ENCODE assay signal across 22 cellular contexts in genomic region chr5:103514381-103514780, GRCh38. TPM values are rescaled to one million over a fixed set of nuclear protein-coding genes. Genes with fewer than 3 reads are reported as not detected.
DNase-seq lines count a peak whose midpoint lies in the region; ATAC-seq, FAIRE-seq and TF ChIP-seq lines count a peak whose summit lies in the region.
"Had no signal": no experiment of that assay in that cellular context is flagged by ENCODE, and none has a peak within 500 bp of the region (broad histone marks: within the 10 kb centered on the region; RNA-seq: fewer than 3 reads in every experiment).

No MANE protein-coding gene starts in this region.

- no peak overlapping the region for H3K14ac ChIP-seq in neuronal stem cell (ENCODE audit: low read length)

- H3K27me3 ChIP-seq in GM23338 (ENCODE audit: insufficient read depth): no peaks in the 10 kb centered on the region
- H3K27me3 ChIP-seq in neuronal stem cell (ENCODE audit: control insufficient read depth in 3 of 3, insufficient read depth in 3 of 3, low read depth in 1 of 3, low read length in 3 of 3): no peaks in the 10 kb centered on the region
- H3K27me3 ChIP-seq in HepG2 (ENCODE audit: control insufficient read depth in 1 of 2, insufficient read depth in 2 of 2, low read length in 2 of 2): no peaks in the 10 kb centered on the region

- no peak overlapping the region for H4K8ac ChIP-seq in neuronal stem cell (ENCODE audit: low read depth, low read length)

- H4K91ac ChIP-seq in neuronal stem cell (ENCODE audit: low read depth, low read length, poor library complexity): no peak overlapping the region

- H3K9me3 Mint-ChIP-seq in GM23338: no peaks in the 10 kb centered on the region
- H3K9me3 Mint-ChIP-seq: CD4-positive, alpha-beta T cell; IgD-negative memory B cell had no signal

- H2BK15ac ChIP-seq in neuronal stem cell (ENCODE audit: low read length): no peak overlapping the region

- WGBS in neuronal stem cell (ENCODE audit: extremely low coverage in 2 of 2, insufficient read length in 2 of 2, insufficient replicate concordance in 1 of 2), 2 donors: no CpG with 5 or more reads among the region's 1 CpG
- 94% methylated on average over 1 of the region's 1 CpG for WGBS in HepG2 (ENCODE audit: low lambda C conversion rate)

- H3K9ac ChIP-seq in neuronal stem cell (ENCODE audit: low read depth, low read length, poor library complexity) (no peak overlapping the region), HepG2 (ENCODE audit: insufficient read depth, low read depth, low read length) (no peak overlapping the region)
- H3K9ac ChIP-seq: GM23248 had no signal

- H3K4me3 Mint-ChIP-seq in GM23338: no peak overlapping the region
- H3K4me3 Mint-ChIP-seq: CD4-positive, alpha-beta T cell; IgD-negative memory B cell had no signal

- no peak for DNase-seq in GM23338 (ENCODE audit: low spot score)
- peak; percentile 19 for DNase-seq in astrocyte of the hippocampus (ENCODE audit: low read depth, low spot score)
- peak; percentile 35 for DNase-seq in kidney tubule cell (ENCODE audit: low spot score)
- no peak for DNase-seq in neuronal stem cell (ENCODE audit: low spot score)
- no peak for DNase-seq in ecto neural progenitor cell (ENCODE audit: low spot score)
- no peak for DNase-seq in activated T-cell treated with anti-CD3 and anti-CD28 coated beads, Interleukin-2, amount 50 U/mL, for 48 hours
- DNase-seq in HepG2 (ENCODE audit: low spot score): no peak
- DNase-seq: AML-193; Caco-2; CD4-positive, alpha-beta T cell; DMS153; DMS79; GDM1; GM23248; HCEC 1CT had no signal

- intact Hi-C loops in HepG2 (cut with micrococcal nuclease; ENCODE audit: unreplicated experiment): no loop called here

- no peak; the same call in 2 of the 3 replicates for ATAC-seq in GM23338
- no peak for ATAC-seq in GM21528 (IDR thresholded peaks at IDR 0.05; ENCODE audit: low FRiP score, unreplicated experiment)
- ATAC-seq in HepG2: no peak
- ATAC-seq: A549 had no signal

- H3K27me3 Mint-ChIP-seq in GM23338 (ENCODE audit: insufficient read depth, low read depth, poor library complexity): peaks cover 1% of the 10 kb centered on the region
- H3K27me3 Mint-ChIP-seq: CD4-positive, alpha-beta T cell; IgD-negative memory B cell had no signal

- TF ChIP-seq POLR2A in HepG2 (IDR thresholded peaks at IDR 0.05; ENCODE audit: insufficient read depth in 1 of 2, low read depth in 2 of 2, low read length in 2 of 2): no peak

- H3K18ac ChIP-seq in neuronal stem cell (ENCODE audit: low read length): no peak overlapping the region

- no peak overlapping the region for H2BK12ac ChIP-seq in neuronal stem cell (ENCODE audit: low read length)

- H3K4me3 ChIP-seq in GM23338: no peak overlapping the region; the same call in 1 of the 2 replicates
- H3K4me3 ChIP-seq in neuronal stem cell (ENCODE audit: low read length in 2 of 2): no peak overlapping the region
- no peak overlapping the region for H3K4me3 ChIP-seq in HepG2 (replicated peaks in 1 of 3; ENCODE audit: insufficient read depth in 1 of 3, low read depth in 2 of 3, low read length in 3 of 3)
- H3K4me3 ChIP-seq: A549, GM23248 had no signal

- H2BK120ac ChIP-seq in neuronal stem cell (ENCODE audit: low read depth, low read length): no peak overlapping the region

- H3K9me2 ChIP-seq in GM23338 (ENCODE audit: insufficient read depth): no peaks in the 10 kb centered on the region

- H3K79me1 ChIP-seq in neuronal stem cell (ENCODE audit: low read depth, low read length): no peaks in the 10 kb centered on the region

- H3F3A ChIP-seq in GM23338 (replicated peaks; ENCODE audit: low read depth): no peaks in the 10 kb centered on the region

- no peak for FAIRE-seq in HepG2 (lab: Jason Lieb, UNC)
- FAIRE-seq: A549, H54 had no signal

- TF ChIP-seq EP300 in HepG2 (IDR thresholded peaks at IDR 0.05; ENCODE audit: low read depth in 2 of 2, low read length in 2 of 2): no peak
- TF ChIP-seq EP300 in HepG2 (CRISPR knock-in tag; IDR thresholded peaks at IDR 0.05; ENCODE audit: borderline replicate concordance): no peak

- no peaks in the 10 kb centered on the region for H3K36me3 Mint-ChIP-seq in GM23338 (ENCODE audit: low read depth)
- H3K36me3 Mint-ChIP-seq: IgD-negative memory B cell had no signal

- no peak overlapping the region for H2BK5ac ChIP-seq in neuronal stem cell (ENCODE audit: low read length)

- peaks cover 10% of the 10 kb centered on the region; the same call in 2 of the 3 replicates for H3K4me1 Mint-ChIP-seq in GM23338
- H3K4me1 Mint-ChIP-seq: IgD-negative memory B cell had no signal

- no peaks in the 10 kb centered on the region for H3K36me3 ChIP-seq in GM23338 (ENCODE audit: insufficient read depth)
- H3K36me3 ChIP-seq in neuronal stem cell (replicated peaks in 1 of 2; ENCODE audit: control insufficient read depth in 2 of 2, insufficient read depth in 2 of 2, low read length in 2 of 2): no peaks in the 10 kb centered on the region
- no peaks in the 10 kb centered on the region for H3K36me3 ChIP-seq in HepG2 (replicated peaks in 1 of 2; ENCODE audit: control insufficient read depth in 1 of 2, insufficient read depth in 2 of 2, low read length in 2 of 2)

- in situ Hi-C loops in HepG2 (cut with HindIII; ENCODE audit: extremely low pct_ligation_motif_present, low pct_unique_long_range_greater_than_20kb): no loop called here

- H3K4me2 ChIP-seq in GM23338 (no peak overlapping the region; the same call in 1 of the 2 replicates), neuronal stem cell (ENCODE audit: insufficient read depth, low read length, poor library complexity, severe bottlenecking) (no peak overlapping the region), HepG2 (ENCODE audit: low read depth, low read length) (no peak overlapping the region)
- H3K4me2 ChIP-seq: A549 had no signal

- H3K79me2 ChIP-seq in GM23338 (replicated peaks; ENCODE audit: insufficient read depth) (no peaks in the 10 kb centered on the region), HepG2 (ENCODE audit: insufficient read depth, low read length) (no peaks in the 10 kb centered on the region)

- H3K9me3 ChIP-seq in neuronal stem cell (replicated peaks in 1 of 2; ENCODE audit: control insufficient read depth in 2 of 2, insufficient read depth in 1 of 2, low read depth in 1 of 2, low read length in 2 of 2) (no peaks in the 10 kb centered on the region), HepG2 (ENCODE audit: low read length) (no peaks in the 10 kb centered on the region)
- H3K9me3 ChIP-seq: A549, Caco-2 had no signal

- CTCF ChIA-PET in HepG2 (lab: Yijun Ruan, JAX; ENCODE audit: low intra/inter-chr PET ratio, low total read pairs): no interaction called here

- H3K27ac Mint-ChIP-seq in GM23338: peak overlapping the region; percentile 48; the same call in 1 of the 2 replicates
- H3K27ac Mint-ChIP-seq: CD4-positive, alpha-beta T cell; IgD-negative memory B cell had no signal

- TF ChIP-seq RAD21 in HepG2 (CRISPR knock-in tag; IDR thresholded peaks at IDR 0.05): no peak

- TF ChIP-seq CTCF in GM23338 (conservative IDR thresholded peaks at IDR 0.05; ENCODE audit: low read depth in 2 of 2) (no peak), HepG2 (CRISPR knock-in tag; IDR thresholded peaks at IDR 0.05) (no peak)

- H3K4me1 ChIP-seq in GM23338 (ENCODE audit: insufficient read depth) (peaks cover 13% of the 10 kb centered on the region), neuronal stem cell (ENCODE audit: control insufficient read depth in 2 of 2, insufficient read depth in 1 of 2, low read depth in 1 of 2, low read length in 2 of 2) (peaks cover 0 to 13% of the 10 kb centered on the region in 2 donors), HepG2 (ENCODE audit: insufficient read depth, low read length) (peaks cover 9% of the 10 kb centered on the region)

- no peak overlapping the region for H2AK5ac ChIP-seq in neuronal stem cell (ENCODE audit: low read depth, low read length)

- H3K27ac ChIP-seq in GM23338 (ENCODE audit: low read depth): no peak overlapping the region
- no peak overlapping the region for H3K27ac ChIP-seq in neuronal stem cell (replicated peaks; ENCODE audit: low read length)
- H3K27ac ChIP-seq in HepG2 (ENCODE audit: extremely low read length, insufficient read depth, low read length): no peak overlapping the region
- H3K27ac ChIP-seq: 22Rv1, A549, C4-2B, GM23248, HL-60 had no signal

- no peak overlapping the region for H3K23ac ChIP-seq in neuronal stem cell (ENCODE audit: low read depth, low read length, poor library complexity)

- H3K4ac ChIP-seq in neuronal stem cell (ENCODE audit: low read length): no peak overlapping the region

- POLR2A ChIA-PET in HepG2 (lab: Yijun Ruan, JAX): no interaction called here

- no peak overlapping the region for H2AFZ ChIP-seq in GM23338
- peak overlapping the region; percentile 20 for H2AFZ ChIP-seq in neuronal stem cell (ENCODE audit: low read length)
- no peak overlapping the region for H2AFZ ChIP-seq in HepG2 (ENCODE audit: low read length)

- H4K20me1 ChIP-seq in GM23338 (replicated peaks; ENCODE audit: insufficient read depth) (no peaks in the 10 kb centered on the region), HepG2 (ENCODE audit: insufficient read depth, low read length) (no peaks in the 10 kb centered on the region)

- BruUV-seq in HepG2 (replicated peaks; lab: Mats Ljungman, UMichigan): no TSS peak

RNA-seq across cellular contexts. Expression of gene NUDT12, which starts 48.2 kb away (rescaled TPM):
- 12.8 and 16.8 TPM in 2 replicates for total RNA-seq in GM23338 (2014; rRNA removed; shearing (Covaris generic))
- polyA plus RNA-seq in GM23338 (2016; fragmentation: Nextera tagmentation; extraction: Ambion mirVana) (9.3 and 11.5 TPM in 2 replicates), HepG2 (2011; rRNA removed) (2.3 and 2.4 TPM in 2 replicates)
- polyA plus RNA-seq in neuronal stem cell (2013, experiment 1 of 2): 18.7 TPM
- polyA plus RNA-seq in neuronal stem cell (2013, experiment 2 of 2): 18.4 TPM
- 5.4 and 6.3 TPM in 2 replicates for total RNA-seq in HepG2 (2016; rRNA removed; fragmentation: Illumina TruSeq; extraction: Trizol)
- total RNA-seq in HepG2 (2016; cell fraction: cytosol; rRNA removed; fragmentation: Illumina TruSeq; extraction: Trizol; ENCODE audit: low read depth): 0.40 and 0.44 TPM in 2 replicates
- 4.6 and 6.1 TPM in 2 replicates for total RNA-seq in HepG2 (2016; cell fraction: insoluble cytoplasmic fraction; rRNA removed; fragmentation: Illumina TruSeq; extraction: Trizol)
- 0.62 and 1.2 TPM in 2 replicates for total RNA-seq in HepG2 (2016; cell fraction: membrane; rRNA removed; fragmentation: Illumina TruSeq; extraction: Trizol)
- 5.1 and 5.8 TPM in 2 replicates for total RNA-seq in HepG2 (2016; cell fraction: nucleus; rRNA removed; fragmentation: Illumina TruSeq; extraction: Trizol)
- polyA plus RNA-seq in HepG2 (2011; cell fraction: cytosol; rRNA removed): 0.43 and 1.1 TPM in 2 replicates
- polyA plus RNA-seq in HepG2 (2011; cell fraction: nucleus; rRNA removed): 2.7 and 3.7 TPM in 2 replicates
- 2.0 and 2.5 TPM in 2 replicates for polyA plus RNA-seq in HepG2 (2012)
- 0.16 and 0.23 TPM in 2 replicates for polyA plus RNA-seq in HepG2 (2016; cell fraction: cytosol; fragmentation: Illumina TruSeq; extraction: Trizol; ENCODE audit: low read depth)
- 4.1 and 4.4 TPM in 2 replicates for polyA plus RNA-seq in HepG2 (2016; cell fraction: insoluble cytoplasmic fraction; fragmentation: Illumina TruSeq; extraction: Trizol; ENCODE audit: low read depth)
- polyA plus RNA-seq in HepG2 (2016; cell fraction: membrane; fragmentation: Illumina TruSeq; extraction: Trizol; ENCODE audit: low read depth): 0.43 and 0.55 TPM in 2 replicates
- 6.8 and 8.7 TPM in 2 replicates for polyA plus RNA-seq in HepG2 (2016; cell fraction: nucleus; fragmentation: Illumina TruSeq; extraction: Trizol; ENCODE audit: insufficient read depth, low read depth)
- polyA minus RNA-seq in HepG2 (2011; rRNA and poly(A)+ RNA removed; ENCODE audit: low replicate concordance): 0.16 and 2.0 TPM in 2 replicates
- 0.88 and 1.3 TPM in 2 replicates for polyA minus RNA-seq in HepG2 (2011; cell fraction: cytosol; rRNA and poly(A)+ RNA removed)
- polyA minus RNA-seq in HepG2 (2011; cell fraction: nucleus; rRNA and poly(A)+ RNA removed): 5.2 and 6.8 TPM in 2 replicates

Comparison
In these comparisons a context has a peak if more than half of its experiments do, and no peak if none do; other contexts are left out.
1. DNase-seq: peak in astrocyte of the hippocampus (single experiment) and kidney tubule cell (single experiment); none in GM23338 (single experiment), neuronal stem cell (single experiment), ecto neural progenitor cell (single experiment), activated T-cell treated with anti-CD3 and anti-CD28 coated beads, Interleukin-2, amount 50 U/mL, for 48 hours (0 of 2) and HepG2 (single experiment).